Comparison of ENCODE assay signal across 26 cellular contexts in the genomic region with DNA sequence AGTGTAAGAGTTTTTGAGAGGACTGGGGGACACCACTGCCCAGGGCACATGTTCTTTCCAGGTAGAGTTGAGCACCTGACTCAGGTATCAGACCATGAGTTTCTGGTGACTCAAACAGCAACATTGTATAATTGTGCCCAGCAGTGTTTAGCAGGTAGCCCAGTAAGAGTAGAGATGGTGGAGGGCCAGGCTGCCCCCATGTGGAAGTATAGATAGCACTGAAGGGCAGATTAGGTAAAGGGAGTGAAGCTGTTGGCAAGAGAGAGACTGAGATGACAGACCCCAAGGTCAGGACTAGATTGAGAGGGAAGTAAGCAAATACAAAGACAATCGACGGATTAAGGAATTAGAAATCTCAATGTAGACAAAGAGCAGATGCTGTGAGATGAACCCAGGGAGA.
DNase-seq lines count a peak whose midpoint lies in the region; ATAC-seq, FAIRE-seq and TF ChIP-seq lines count a peak whose summit lies in the region.
"Had no signal": no experiment of that assay in that cellular context is flagged by ENCODE, and none has a peak within 500 bp of the region (broad histone marks: within the 10 kb centered on the region; RNA-seq: fewer than 3 reads in every experiment).

No MANE protein-coding gene starts in this region.

- TF ChIP-seq RAD21 in HepG2 (CRISPR knock-in tag; IDR thresholded peaks at IDR 0.05), result no peak

- WGBS in HepG2 (ENCODE audit: low lambda C conversion rate), result 1% methylated on average over 2 of the region's 2 CpGs
- WGBS in right lobe of liver (ENCODE audit: insufficient coverage, low coverage, low lambda C conversion rate, missing lambda C conversion rate), result 100% methylated on average over 2 of the region's 2 CpGs

- H2AFZ ChIP-seq in HepG2 (ENCODE audit: low read length), result no peak overlapping the region
- H2AFZ ChIP-seq: PC-9 had no signal

- ATAC-seq in HepG2 (peak; percentile 23; the same call in 1 of the 3 replicates), right lobe of liver (no peak), HG03460 (IDR thresholded peaks at IDR 0.05; ENCODE audit: unreplicated experiment) (no peak), GM21447 (IDR thresholded peaks at IDR 0.05; ENCODE audit: unreplicated experiment) (no peak), Right ventricle myocardium inferior (no peak)
- ATAC-seq: T-helper 17 cell had no signal

- TF ChIP-seq CTCF in HepG2 (CRISPR knock-in tag; IDR thresholded peaks at IDR 0.05) (peak; percentile 27; the same call in 1 of the 2 replicates), right lobe of liver (IDR thresholded peaks at IDR 0.05) (no peak), NB4 (IDR thresholded peaks at IDR 0.05; ENCODE audit: low read depth, low read length) (peak; percentile 4), epithelial cell of esophagus (IDR thresholded peaks at IDR 0.05; ENCODE audit: insufficient read depth, low read depth, low read length, missing control alignments) (no peak)

- no peaks in the 10 kb centered on the region for H4K20me1 ChIP-seq in HepG2 (ENCODE audit: insufficient read depth, low read length)

- DNase-seq in HepG2 (ENCODE audit: low spot score) (no peak), right lobe of liver (no peak), NB4 (ENCODE audit: low read depth) (no peak), epithelial cell of esophagus (ENCODE audit: low read depth) (peak; percentile 2), Right ventricle myocardium inferior (ENCODE audit: missing footprints) (no peak)
- DNase-seq: AML-193, EL, GF-D8, HFFc6, KBM-7, NCI-H1092, NCI-H1436, NCI-H187 treated with DMSO at 0.1 percent for 48 hours, NCI-H2107, NCI-H446 treated with DMSO at 0.1 percent for 48 hours, NCI-H526 treated with DMSO at 0.1 percent for 48 hours, PC-9, RPMI8226, SHP77 treated with DMSO at 0.1 percent for 48 hours, SW 1271, T-helper 17 cell had no signal

- H3K79me2 ChIP-seq in HepG2 (ENCODE audit: insufficient read depth, low read length), result no peaks in the 10 kb centered on the region

- TF ChIP-seq POLR2A in HepG2 (IDR thresholded peaks at IDR 0.05; ENCODE audit: insufficient read depth in 1 of 2, low read depth in 2 of 2, low read length in 2 of 2) (no peak), right lobe of liver (IDR thresholded peaks at IDR 0.05) (no peak), NB4 (IDR thresholded peaks at IDR 0.05; ENCODE audit: extremely low read depth, insufficient read length) (no peak)

- no peak overlapping the region for H3K9ac ChIP-seq in HepG2 (ENCODE audit: insufficient read depth, low read depth, low read length)

- H3K4me3 ChIP-seq in HepG2 (replicated peaks in 1 of 3; ENCODE audit: insufficient read depth in 1 of 3, low read depth in 2 of 3, low read length in 3 of 3) (no peak overlapping the region), right lobe of liver (no peak overlapping the region), NB4 (ENCODE audit: low read depth, low read length) (no peak overlapping the region), epithelial cell of esophagus (ENCODE audit: low read length) (no peak overlapping the region)
- H3K4me3 ChIP-seq: PC-9, SK-N-MC had no signal

- BruUV-seq in HepG2 (replicated peaks; lab: Mats Ljungman, UMichigan), result no TSS peak

- H3K9me3 ChIP-seq in HepG2 (ENCODE audit: low read length) (no peaks in the 10 kb centered on the region), right lobe of liver (no peaks in the 10 kb centered on the region)

- no peak overlapping the region for H3K4me2 ChIP-seq in HepG2 (ENCODE audit: low read depth, low read length)
- H3K4me2 ChIP-seq: PC-9 had no signal

- no peak for FAIRE-seq in HepG2 (lab: Jason Lieb, UNC)
- FAIRE-seq: H54 had no signal

- POLR2A ChIA-PET in HepG2 (lab: Yijun Ruan, JAX), result no interaction called here

- in situ Hi-C loops in HepG2 (cut with HindIII; ENCODE audit: extremely low pct_ligation_motif_present, low pct_unique_long_range_greater_than_20kb), result no loop called here

- H3K27me3 ChIP-seq in HepG2 (ENCODE audit: control insufficient read depth in 1 of 2, insufficient read depth in 2 of 2, low read length in 2 of 2), result no peaks in the 10 kb centered on the region; a peak in 1 of 5 replicates
- no peaks in the 10 kb centered on the region for H3K27me3 ChIP-seq in right lobe of liver

- H3K4me1 ChIP-seq in HepG2 (ENCODE audit: insufficient read depth, low read length), result no peaks in the 10 kb centered on the region
- no peaks in the 10 kb centered on the region for H3K4me1 ChIP-seq in right lobe of liver

- H3K27ac ChIP-seq in HepG2 (ENCODE audit: extremely low read length, insufficient read depth, low read length), result no peak overlapping the region
- no peak overlapping the region for H3K27ac ChIP-seq in right lobe of liver
- H3K27ac ChIP-seq: HL-60, PC-9, SK-N-MC had no signal

- H3K36me3 ChIP-seq in HepG2 (replicated peaks in 1 of 2; ENCODE audit: control insufficient read depth in 1 of 2, insufficient read depth in 2 of 2, low read length in 2 of 2) (no peaks in the 10 kb centered on the region), right lobe of liver (no peaks in the 10 kb centered on the region)

- TF ChIP-seq EP300 in HepG2 (IDR thresholded peaks at IDR 0.05; ENCODE audit: low read depth in 2 of 2, low read length in 2 of 2) (no peak), HepG2 (CRISPR knock-in tag; IDR thresholded peaks at IDR 0.05; ENCODE audit: borderline replicate concordance) (no peak)

- intact Hi-C loops in HepG2 (cut with micrococcal nuclease; ENCODE audit: unreplicated experiment) (no loop called here), right lobe of liver (cut with DNase I) (no loop called here), Right ventricle myocardium inferior (cut with DNase I) (no loop called here)

- CTCF ChIA-PET in HepG2 (lab: Yijun Ruan, JAX; ENCODE audit: low intra/inter-chr PET ratio, low total read pairs), result no interaction called here

TF ChIP-seq in HepG2, 621 proteins besides CTCF, POLR2A, EP300 and RAD21:
- TF ChIP-seq STAG1 (CRISPR knock-in tag; IDR thresholded peaks at IDR 0.05), result peak; percentile 40; the same call in 1 of the 2 replicates
- TF ChIP-seq ZBTB7B (CRISPR knock-in tag; IDR thresholded peaks at IDR 0.05), result no peak

Comparison
In these comparisons a context has a peak if more than half of its experiments do, and no peak if none do; other contexts are left out.
1. CTCF ChIP-seq: peak in HepG2 (single experiment) and NB4 (single experiment); none in right lobe of liver (0 of 4) and epithelial cell of esophagus (single experiment).